8 cellular contexts compared by ENCODE assay signal in the genomic region with DNA sequence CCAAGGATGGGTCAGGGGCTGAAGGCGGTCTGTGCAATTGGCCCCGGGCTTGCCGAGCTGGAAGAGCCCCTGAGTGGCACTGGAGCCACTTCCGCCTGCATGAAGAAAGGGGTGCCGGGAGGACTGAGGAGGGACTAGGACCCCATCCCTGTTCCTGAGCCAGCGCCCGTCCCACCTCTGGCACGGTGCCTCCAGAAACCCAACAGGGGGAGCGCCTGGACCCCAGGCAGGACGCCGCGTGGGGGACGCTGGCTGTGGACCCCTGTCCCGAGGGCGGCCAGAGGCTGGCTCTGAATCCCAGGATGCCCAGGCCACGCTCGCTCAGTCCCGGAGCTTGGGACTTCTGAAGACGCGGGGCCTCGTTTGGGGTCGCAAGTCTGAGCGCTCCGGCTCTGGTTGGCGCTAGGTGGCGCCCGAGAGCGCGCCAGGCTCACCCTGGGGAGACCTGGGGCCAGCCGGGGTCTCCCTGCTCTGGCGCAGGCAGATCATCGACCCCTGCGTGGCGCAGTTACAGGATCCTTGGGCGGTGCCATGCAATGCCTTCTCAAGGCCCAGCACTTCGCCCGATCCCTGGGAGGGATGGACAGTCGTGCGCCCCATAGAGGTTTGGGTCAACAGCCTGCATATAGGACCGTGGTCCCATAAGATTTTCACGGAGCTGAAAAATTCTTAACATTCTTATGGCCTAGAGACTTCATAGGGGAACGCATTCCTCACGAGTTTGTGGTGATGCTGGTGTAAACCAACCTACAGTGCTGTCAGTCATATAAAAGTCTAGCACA. TPM values are rescaled to one million over a fixed set of nuclear protein-coding genes. Genes with fewer than 3 reads are reported as not detected.
DNase-seq lines count a peak whose midpoint lies in the region; ATAC-seq and TF ChIP-seq lines count a peak whose summit lies in the region.

No MANE protein-coding gene starts in this region.

- H3K9me2 ChIP-seq in SU-DHL-6 (replicated peaks; ENCODE audit: insufficient read depth, low read length), result no peaks in the 10 kb centered on the region

- H3K4me1 ChIP-seq in adipocyte (ENCODE audit: control insufficient read depth, insufficient read depth, low read length) (peaks cover 13% of the 10 kb centered on the region), right cardiac atrium (ENCODE audit: control insufficient read depth, insufficient read depth, low read length) (no peaks in the 10 kb centered on the region), gastrocnemius medialis (peaks cover 3 to 8% of the 10 kb centered on the region in 2 donors)

- H3K9me3 ChIP-seq in SU-DHL-6 (ENCODE audit: insufficient read depth, low read length), result no peaks in the 10 kb centered on the region
- no peaks in the 10 kb centered on the region for H3K9me3 ChIP-seq in adipocyte (ENCODE audit: control insufficient read depth, low read length)
- H3K9me3 ChIP-seq in right cardiac atrium (ENCODE audit: control insufficient read depth, low read length), result no peaks in the 10 kb centered on the region
- H3K9me3 ChIP-seq in gastrocnemius medialis, result no peaks in the 10 kb centered on the region

- peak; percentile 86 to 88 for ATAC-seq in right cardiac atrium
- peak; percentile 41 to 76 for ATAC-seq in gastrocnemius medialis
- no peak for ATAC-seq in GM19463 (IDR thresholded peaks at IDR 0.05; ENCODE audit: unreplicated experiment)
- no peak for ATAC-seq in HG02981 (IDR thresholded peaks at IDR 0.05; ENCODE audit: unreplicated experiment)

- H3K4me2 ChIP-seq in SU-DHL-6 (ENCODE audit: low read depth, low read length, poor library complexity, severe bottlenecking), result no peak overlapping the region

- no peak overlapping the region for H2AFZ ChIP-seq in SU-DHL-6 (ENCODE audit: low read depth, low read length, severe bottlenecking)

- H3K27me3 ChIP-seq in HL-60 (ENCODE audit: insufficient read depth, poor library complexity, severe bottlenecking) (no peaks in the 10 kb centered on the region), SU-DHL-6 (ENCODE audit: low read length) (no peaks in the 10 kb centered on the region), adipocyte (replicated peaks; ENCODE audit: control insufficient read depth, insufficient read depth, low read length) (no peaks in the 10 kb centered on the region), right cardiac atrium (ENCODE audit: control insufficient read depth, insufficient read depth) (no peaks in the 10 kb centered on the region), gastrocnemius medialis (no peaks in the 10 kb centered on the region)

- H4K20me1 ChIP-seq in SU-DHL-6 (ENCODE audit: low read depth, low read length), result no peaks in the 10 kb centered on the region

- H3K36me3 ChIP-seq in SU-DHL-6 (ENCODE audit: low read length), result no peaks in the 10 kb centered on the region
- H3K36me3 ChIP-seq in adipocyte (ENCODE audit: control insufficient read depth, insufficient read depth, low read length, severe bottlenecking), result no peaks in the 10 kb centered on the region
- no peaks in the 10 kb centered on the region for H3K36me3 ChIP-seq in gastrocnemius medialis

- peak; percentile 100 for TF ChIP-seq CTCF in CD14-positive monocyte (IDR thresholded peaks at IDR 0.05)
- TF ChIP-seq CTCF in HL-60 (IDR thresholded peaks at IDR 0.05; ENCODE audit: insufficient read depth, low read length), result peak; percentile 63
- peak; percentile 80 for TF ChIP-seq CTCF in SU-DHL-6 (IDR thresholded peaks at IDR 0.05; ENCODE audit: insufficient read depth, low read length, poor library complexity, severe bottlenecking)
- TF ChIP-seq CTCF in gastrocnemius medialis (IDR thresholded peaks at IDR 0.05 in 4 of 5, conservative IDR thresholded peaks at IDR 0.05 in 1 of 5), result peak; percentile 77 to 98 (median 89)

- in situ Hi-C loops in gastrocnemius medialis (cut with MboI; ENCODE audit: low sequenced_read_pairs in 4 of 4), result no loop called here

- no peak for TF ChIP-seq POLR2A in gastrocnemius medialis (IDR thresholded peaks at IDR 0.05)

- H3K4me3 Mint-ChIP-seq in CD14-positive monocyte, result peak overlapping the region; percentile 63 to 74

- H3K9ac ChIP-seq in SU-DHL-6 (ENCODE audit: low read length), result no peak overlapping the region
- H3K9ac ChIP-seq in adipocyte (ENCODE audit: low read length), result peak overlapping the region; percentile 84

- peaks cover 11 to 22% (median 12%) of the 10 kb centered on the region in 3 donors for H3K27me3 Mint-ChIP-seq in CD14-positive monocyte (ENCODE audit: low read depth in 3 of 3)

- peaks cover 6% of the 10 kb centered on the region for H3K4me1 Mint-ChIP-seq in CD14-positive monocyte

- 6% methylated on average over 43 of the region's 43 CpGs for WGBS in right cardiac atrium

- intact Hi-C loops in CD14-positive monocyte (cut with micrococcal nuclease) (loop anchor here in 1 of 2 donors (5.0 to 10.0 kb wide), 2 partner anchors 176 to 393 kb away; partner anchors contain the start of gene ADCY9), right cardiac atrium (cut with DNase I) (no loop called here), gastrocnemius medialis (cut with DNase I; ENCODE audit: low total_unique reads) (loop anchor here (2.0 kb wide), 1 partner anchor 178 kb away; the partner anchor contains the start of gene ADCY9)

- H3K4me3 ChIP-seq in HL-60 (replicated peaks; ENCODE audit: insufficient read depth, low read length) (peak overlapping the region; percentile 32; the same call in 1 of the 2 replicates), SU-DHL-6 (ENCODE audit: insufficient read depth, low read length, poor library complexity, severe bottlenecking) (no peak overlapping the region), adipocyte (ENCODE audit: low read length) (peak overlapping the region; percentile 79), right cardiac atrium (ENCODE audit: low read length) (peak overlapping the region; percentile 39), gastrocnemius medialis (peak overlapping the region; percentile 51 to 65 (median 60))

- no peaks in the 10 kb centered on the region for H3K79me2 ChIP-seq in SU-DHL-6 (ENCODE audit: insufficient read depth, low read length)

- H3K36me3 Mint-ChIP-seq in CD14-positive monocyte, result no peaks in the 10 kb centered on the region

- H3K9me3 Mint-ChIP-seq in CD14-positive monocyte, result peaks cover 0 to 7% (median 4%) of the 10 kb centered on the region in 7 donors

- H3K27ac ChIP-seq in HL-60 (replicated peaks) (no peak overlapping the region), SU-DHL-6 (ENCODE audit: low read depth, low read length) (no peak overlapping the region), right cardiac atrium (ENCODE audit: low read length) (no peak overlapping the region), gastrocnemius medialis (no peak overlapping the region)

- no peak for DNase-seq in CD14-positive monocyte (ENCODE audit: low spot score)
- peak; percentile 30 to 33 for DNase-seq in HL-60 (ENCODE audit: low read depth in 1 of 2, low spot score in 1 of 2)
- DNase-seq in adipocyte (ENCODE audit: low read depth), result peak; percentile 88
- DNase-seq in right cardiac atrium, result peak; percentile 63 to 84 (median 83)
- no peak for DNase-seq in gastrocnemius medialis

- H3F3A ChIP-seq in SU-DHL-6 (ENCODE audit: insufficient read depth), result no peaks in the 10 kb centered on the region

- H3K27ac Mint-ChIP-seq in CD14-positive monocyte, result no peak overlapping the region

RNA-seq across cellular contexts. Expression of gene CREBBP, which starts 58.5 kb away (rescaled TPM):
- 1 to 10 TPM; 2.1 to 6.2 TPM for polyA plus RNA-seq in CD14-positive monocyte
- total RNA-seq in right cardiac atrium, result 10 to 100 TPM; 37.0 to 46.4 (median 42.1) TPM
- polyA plus RNA-seq in right cardiac atrium, result 19.0 TPM
- total RNA-seq in gastrocnemius medialis, result 10 to 100 TPM; 39.8 to 61.3 (median 53.5) TPM

Comparison
In these comparisons a context has a peak if more than half of its experiments do, and no peak if none do; other contexts are left out.
1. DNase-seq: peak in HL-60 (2 of 2), adipocyte (single experiment) and right cardiac atrium (3 of 3); none in CD14-positive monocyte (single experiment) and gastrocnemius medialis (0 of 2).
2. ATAC-seq: peak in right cardiac atrium (2 of 2) and gastrocnemius medialis (2 of 2); none in GM19463 (single experiment) and HG02981 (single experiment).
3. Peak in every context shown above with its lines, with median percentiles within 50 percentile points of each other: CTCF ChIP-seq.